ENCODE assay signal across 8 cellular contexts in the genomic region with DNA sequence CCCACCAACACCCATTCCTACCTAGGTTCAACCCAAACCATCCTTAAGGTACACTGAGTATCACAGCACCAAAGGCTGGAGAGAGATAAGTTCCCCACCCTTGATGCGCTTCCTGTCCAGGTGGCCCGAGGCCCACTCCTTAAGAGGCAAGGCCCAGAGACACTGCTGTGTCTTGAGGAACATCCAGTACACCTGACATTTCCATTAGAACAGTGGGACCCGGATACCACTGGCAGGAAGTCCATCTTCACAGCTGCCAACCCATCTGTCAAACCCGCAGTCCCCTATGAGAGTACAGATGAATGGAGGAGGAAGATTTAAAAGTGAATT.
A peak's percentile ranks its signal among the peaks of the same experiment; 100 is the strongest.
DNase-seq lines count a peak whose midpoint lies in the region; ATAC-seq and TF ChIP-seq lines count a peak whose summit lies in the region.

No MANE protein-coding gene starts in this region.

- H3K27me3 ChIP-seq in WERI-Rb-1 (ENCODE audit: insufficient read depth, low read depth, severe bottlenecking) (no peaks in the 10 kb centered on the region), iPS DF 6.9 (ENCODE audit: control insufficient read depth, insufficient read depth, low read length) (no peaks in the 10 kb centered on the region; the same call in 1 of the 2 replicates)

- no peak for TF ChIP-seq CTCF in WERI-Rb-1 (IDR thresholded peaks at IDR 0.05; ENCODE audit: low read depth, low read length)

- no peaks in the 10 kb centered on the region for H3K9me3 ChIP-seq in WERI-Rb-1 (ENCODE audit: severe bottlenecking)
- no peaks in the 10 kb centered on the region for H3K9me3 ChIP-seq in iPS DF 6.9 (ENCODE audit: control insufficient read depth, insufficient read depth, low read length)

- no peaks in the 10 kb centered on the region; the same call in 1 of the 2 replicates for H3K4me1 ChIP-seq in iPS DF 6.9 (ENCODE audit: control insufficient read depth, insufficient read depth, low read length)

- no peak overlapping the region for H3K27ac ChIP-seq in WERI-Rb-1
- H3K27ac ChIP-seq in iPS DF 6.9 (ENCODE audit: low read length), result no peak overlapping the region

- peak; percentile 35 for ATAC-seq in stimulated activated naive CD8-positive, alpha-beta T cell treated with anti-CD3 and anti-CD28 coated beads, Interleukin-15, Interleukin-2, amounts not matched to agents 100 U/mL and 50 U/mL, for 24 hours
- no peak for ATAC-seq in HG03175 (IDR thresholded peaks at IDR 0.05; ENCODE audit: unreplicated experiment)

- DNase-seq in NCI-H510A treated with DMSO at 0.1 percent for 48 hours (lab: John Stamatoyannopoulos, UW) (peak; percentile 4), NCI-H510A (lab: John Stamatoyannopoulos, UW) (no peak), WERI-Rb-1 (no peak), iPS DF 6.9 (ENCODE audit: low read depth, low spot score) (no peak), NCI-H526 (lab: John Stamatoyannopoulos, UW) (no peak)
- DNase-seq in stimulated activated naive CD8-positive, alpha-beta T cell treated with anti-CD3 and anti-CD28 coated beads, Interleukin-15, Interleukin-2, amounts not matched to agents 100 U/mL and 50 U/mL, for 24 hours, result no peak
- no peak for DNase-seq in activated CD4-positive, alpha-beta T cell treated with anti-CD3 and anti-CD28 coated beads, Interleukin-2, amount 50 U/mL, for 4 hours

- H3K4me3 ChIP-seq in WERI-Rb-1 (ENCODE audit: low read depth, low read length) (peak overlapping the region; percentile 53), iPS DF 6.9 (ENCODE audit: low read length) (peak overlapping the region; percentile 44; the same call in 1 of the 2 replicates)

- no peaks in the 10 kb centered on the region for H3K36me3 ChIP-seq in WERI-Rb-1
- no peaks in the 10 kb centered on the region for H3K36me3 ChIP-seq in iPS DF 6.9 (ENCODE audit: control insufficient read depth, insufficient read depth, low read length)

- WGBS in iPS DF 6.9 (ENCODE audit: insufficient coverage, insufficient read length), result no CpG with 5 or more reads among the region's 4 CpGs
